Comparison of ENCODE assay signal across 24 cellular contexts in genomic region chr12:38132139-38132538, GRCh38.
"Had no signal": no experiment of that assay in that cellular context is flagged by ENCODE, and none has a peak within 500 bp of the region (broad histone marks: within the 10 kb centered on the region; RNA-seq: fewer than 3 reads in every experiment).

No MANE protein-coding gene starts in this region.

- FAIRE-seq: HTR-8/SVneo, K562, RCC 7860 had no signal

- ATAC-seq: K562 had no signal

- H3K4me1 ChIP-seq: SJSA1 had no signal

- H3K9me3 ChIP-seq: SJSA1 had no signal

- H3K27ac ChIP-seq: HL-60, KMS-11, SJSA1, SK-N-MC had no signal

- H3K4me2 ChIP-seq: KMS-11 had no signal

- H3K4me3 ChIP-seq: K562, SJSA1, SK-N-MC had no signal

- DNase-seq: Kasumi-1, MM.1S, NCI-H1092 treated with DMSO at 0.1 percent for 48 hours, NCI-H1436, NCI-H187, NCI-H2029, NCI-H2081 treated with DMSO at 0.1 percent for 48 hours, NCI-H2171, NCI-H226, NCI-H446, NCI-H510A, NCI-H524 treated with DMSO at 0.1 percent for 48 hours, NCI-H69, NCI-H774, Right ventricle myocardium superior, RPMI8226, SIG-M5 had no signal
